ENCODE assay signal across 17 cellular contexts in the genomic region with DNA sequence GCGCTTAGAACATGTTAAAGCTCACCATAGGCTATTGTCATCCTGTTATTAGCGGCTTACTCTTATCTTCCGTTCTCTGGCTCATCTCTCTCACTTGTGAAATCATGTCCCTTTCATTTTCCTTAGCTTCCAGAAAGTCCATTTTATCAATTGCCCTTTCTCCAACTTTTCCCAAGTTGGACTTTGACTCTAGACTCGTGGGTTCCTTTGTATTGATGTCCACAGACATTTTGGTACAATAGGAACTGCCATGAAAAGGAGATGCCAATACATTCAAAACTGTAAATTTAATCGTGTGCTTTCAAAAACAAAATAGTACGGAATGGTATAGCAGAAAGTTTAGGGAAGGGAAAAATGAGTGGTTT.
"Had no signal": no experiment of that assay in that cellular context is flagged by ENCODE, and none has a peak within 500 bp of the region (broad histone marks: within the 10 kb centered on the region; RNA-seq: fewer than 3 reads in every experiment).

No MANE protein-coding gene starts in this region.

- H3K36me3 ChIP-seq: gastrocnemius medialis, left lung, lower lobe of right lung, stomach, thoracic aorta, transverse colon had no signal

- H3K4me1 ChIP-seq: left lung, lower lobe of right lung, stomach, transverse colon had no signal

- H3K27ac ChIP-seq: dorsolateral prefrontal cortex, gastrocnemius medialis, lower lobe of right lung, stomach, thoracic aorta, transverse colon had no signal

- H3K27me3 ChIP-seq: dorsolateral prefrontal cortex, gastrocnemius medialis, left lung, stomach, transverse colon had no signal

- H3K36me3 Mint-ChIP-seq: memory B cell; stimulated activated memory B cell treated with anti-CD40 and anti-IgM and Interleukin-4, amounts not matched to agents 10 μg/mL and 1 μg/mL and 100 μg/mL, for 72 hours had no signal

- H3K4me3 ChIP-seq: dorsolateral prefrontal cortex, gastrocnemius medialis, left lung, lower lobe of right lung, stomach, thoracic aorta, transverse colon had no signal

- H3K9me3 ChIP-seq: gastrocnemius medialis, left lung, lower lobe of right lung, stomach, thoracic aorta, transverse colon had no signal

- H3K4me1 Mint-ChIP-seq: central memory CD8-positive, alpha-beta T cell; stimulated activated memory B cell treated with anti-CD40 and anti-IgM and Interleukin-4, amounts not matched to agents 10 μg/mL and 1 μg/mL and 100 μg/mL, for 72 hours had no signal

- H3K27ac Mint-ChIP-seq: memory B cell; stimulated activated memory B cell treated with anti-CD40 and anti-IgM and Interleukin-4, amounts not matched to agents 10 μg/mL and 1 μg/mL and 100 μg/mL, for 72 hours had no signal

- H3K27me3 Mint-ChIP-seq: central memory CD8-positive, alpha-beta T cell; memory B cell; naive thymus-derived CD4-positive, alpha-beta T cell; stimulated activated memory B cell treated with anti-CD40 and anti-IgM and Interleukin-4, amounts not matched to agents 10 μg/mL and 1 μg/mL and 100 μg/mL, for 72 hours had no signal

- H3K9me3 Mint-ChIP-seq: central memory CD8-positive, alpha-beta T cell; memory B cell; stimulated activated memory B cell treated with anti-CD40 and anti-IgM and Interleukin-4, amounts not matched to agents 10 μg/mL and 1 μg/mL and 100 μg/mL, for 72 hours had no signal

- DNase-seq: cortex of kidney; dorsolateral prefrontal cortex; effector CD8-positive, alpha-beta T cell; islet precursor cell; left lung; lower lobe of right lung; naive thymus-derived CD4-positive, alpha-beta T cell; small intestine; stimulated activated CD4-positive, alpha-beta T cell treated with anti-CD3 and anti-CD28 coated beads, Interleukin-2, amount 100 ng/mL, for 48 hours; stomach; substantia nigra; transverse colon had no signal

- H3K4me3 Mint-ChIP-seq: central memory CD8-positive, alpha-beta T cell; memory B cell; naive thymus-derived CD4-positive, alpha-beta T cell; stimulated activated memory B cell treated with anti-CD40 and anti-IgM and Interleukin-4, amounts not matched to agents 10 μg/mL and 1 μg/mL and 100 μg/mL, for 72 hours had no signal

- ATAC-seq: naive thymus-derived CD4-positive, alpha-beta T cell; stimulated activated memory B cell treated with anti-CD40 and anti-IgM and Interleukin-4, amounts not matched to agents 10 μg/mL and 1 μg/mL and 100 μg/mL, for 72 hours had no signal
